Comparison of ENCODE assay signal across 8 cellular contexts in genomic region chr2:218648473-218649100, GRCh38. TPM values are rescaled to one million over a fixed set of nuclear protein-coding genes. Genes with fewer than 3 reads are reported as not detected.
A peak's percentile ranks its signal among the peaks of the same experiment; 100 is the strongest.
DNase-seq lines count a peak whose midpoint lies in the region; ATAC-seq and TF ChIP-seq lines count a peak whose summit lies in the region.

No MANE protein-coding gene starts in this region.

- H3K4me3 Mint-ChIP-seq in activated T-helper 1 cell treated with anti-CD3 and anti-CD28 coated beads, Interleukin-12 subunit alpha, Interleukin-12 subunit beta, Interleukin-2, Interleukin-4 antibody, amounts not matched to agents 30 ng/mL and 10 ng/mL and 1 ng/mL, durations not matched to agents 14 hours and 24 hours and 36 hours = no peak overlapping the region

- no TSS peak for BruUV-seq in PC-9 (replicated peaks; lab: Mats Ljungman, UMichigan)

- H3K4me1 ChIP-seq in PC-9 (replicated peaks; ENCODE audit: insufficient read depth) = peaks cover 12% of the 10 kb centered on the region; the same call in 1 of the 2 replicates

- TF ChIP-seq CTCF in PC-9 (conservative IDR thresholded peaks at IDR 0.05) = peak; percentile 87
- TF ChIP-seq CTCF in fibroblast of villous mesenchyme (IDR thresholded peaks at IDR 0.05; ENCODE audit: insufficient read depth, low read depth, low read length) = peak; percentile 87
- TF ChIP-seq CTCF in omental fat pad (IDR thresholded peaks at IDR 0.05) = peak in 2 of 3 donors; percentile 14 to 53

- no peak overlapping the region for H3K4me2 ChIP-seq in PC-9

- peaks cover 23% of the 10 kb centered on the region; the same call in 1 of the 2 replicates for H3K36me3 ChIP-seq in PC-9 (ENCODE audit: low read depth)

- peak; percentile 44 for ATAC-seq in HG02623 (IDR thresholded peaks at IDR 0.05; ENCODE audit: unreplicated experiment)
- no peak for ATAC-seq in omental fat pad (ENCODE audit: low FRiP score)

- H3K4me3 ChIP-seq in PC-9 = no peak overlapping the region
- no peak overlapping the region for H3K4me3 ChIP-seq in fibroblast of villous mesenchyme (ENCODE audit: low read depth, low read length)

- DNase-seq in DMS53 (lab: John Stamatoyannopoulos, UW) = peak; percentile 71
- peak; percentile 46 to 54 for DNase-seq in PC-9
- peak; percentile 27 for DNase-seq in activated T-helper 1 cell treated with anti-CD3 and anti-CD28 coated beads, Interleukin-12 subunit alpha, Interleukin-12 subunit beta, Interleukin-2, Interleukin-4 antibody, amounts not matched to agents 30 ng/mL and 10 ng/mL and 1 ng/mL, durations not matched to agents 14 hours and 24 hours and 36 hours (ENCODE audit: low spot score)
- DNase-seq in fibroblast of villous mesenchyme (ENCODE audit: low read depth) = peak; percentile 69
- no peak for DNase-seq in omental fat pad (ENCODE audit: low spot score)
- no peak for DNase-seq in NCI-H187 treated with DMSO at 0.1 percent for 48 hours (lab: John Stamatoyannopoulos, UW)
- no peak for DNase-seq in NCI-H2029 treated with DMSO at 0.1 percent for 48 hours (lab: John Stamatoyannopoulos, UW)

- H4K20me1 ChIP-seq in PC-9 (ENCODE audit: insufficient read depth) = peaks cover 9% of the 10 kb centered on the region; the same call in 1 of the 2 replicates

- no peaks in the 10 kb centered on the region for H3K9me3 ChIP-seq in PC-9 (ENCODE audit: insufficient read depth, low read depth)

- no peaks in the 10 kb centered on the region for H3K9me3 Mint-ChIP-seq in activated T-helper 1 cell treated with anti-CD3 and anti-CD28 coated beads, Interleukin-12 subunit alpha, Interleukin-12 subunit beta, Interleukin-2, Interleukin-4 antibody, amounts not matched to agents 30 ng/mL and 10 ng/mL and 1 ng/mL, durations not matched to agents 14 hours and 24 hours and 36 hours

- peaks cover 7% of the 10 kb centered on the region; the same call in 1 of the 2 replicates for H3F3A ChIP-seq in PC-9 (ENCODE audit: insufficient read depth, low read depth)

- POLR2A ChIA-PET in PC-9 (lab: Charles Lee; ENCODE audit: unreplicated experiment) = no interaction called here

- 0 out of 2 replicates have a peak, but pooled peaks cover 11% of the 10 kb centered on the region for H3K79me2 ChIP-seq in PC-9 (ENCODE audit: low read depth)

- no peak overlapping the region for H3K27ac Mint-ChIP-seq in activated T-helper 1 cell treated with anti-CD3 and anti-CD28 coated beads, Interleukin-12 subunit alpha, Interleukin-12 subunit beta, Interleukin-2, Interleukin-4 antibody, amounts not matched to agents 30 ng/mL and 10 ng/mL and 1 ng/mL, durations not matched to agents 14 hours and 24 hours and 36 hours

- H3K27ac ChIP-seq in PC-9 = no peak overlapping the region

- no peaks in the 10 kb centered on the region for H3K27me3 ChIP-seq in PC-9 (ENCODE audit: insufficient read depth, low read depth)

- no peaks in the 10 kb centered on the region for H3K27me3 Mint-ChIP-seq in activated T-helper 1 cell treated with anti-CD3 and anti-CD28 coated beads, Interleukin-12 subunit alpha, Interleukin-12 subunit beta, Interleukin-2, Interleukin-4 antibody, amounts not matched to agents 30 ng/mL and 10 ng/mL and 1 ng/mL, durations not matched to agents 14 hours and 24 hours and 36 hours (ENCODE audit: insufficient read depth)

- H3K9me2 ChIP-seq in PC-9 (ENCODE audit: insufficient read depth) = no peaks in the 10 kb centered on the region

- peaks cover 61% of the 10 kb centered on the region for H3K36me3 Mint-ChIP-seq in activated T-helper 1 cell treated with anti-CD3 and anti-CD28 coated beads, Interleukin-12 subunit alpha, Interleukin-12 subunit beta, Interleukin-2, Interleukin-4 antibody, amounts not matched to agents 30 ng/mL and 10 ng/mL and 1 ng/mL, durations not matched to agents 14 hours and 24 hours and 36 hours (ENCODE audit: low read depth)

- intact Hi-C loops in PC-9 (cut with micrococcal nuclease; ENCODE audit: unreplicated experiment) = loop anchor here (1.0 to 5.0 kb wide), 3 partner anchors 199 to 461 kb away; no protein-coding TSS in a partner anchor
- intact Hi-C loops in activated T-helper 1 cell treated with anti-CD3 and anti-CD28 coated beads, Interleukin-12 subunit alpha, Interleukin-12 subunit beta, Interleukin-2, Interleukin-4 antibody, amounts not matched to agents 30 ng/mL and 10 ng/mL and 1 ng/mL, durations not matched to agents 14 hours and 24 hours and 36 hours (cut with micrococcal nuclease) = loop anchor here (1.0 kb wide), 3 partner anchors 199 to 376 kb away; no protein-coding TSS in a partner anchor

- peaks cover 6% of the 10 kb centered on the region for H3K4me1 Mint-ChIP-seq in activated T-helper 1 cell treated with anti-CD3 and anti-CD28 coated beads, Interleukin-12 subunit alpha, Interleukin-12 subunit beta, Interleukin-2, Interleukin-4 antibody, amounts not matched to agents 30 ng/mL and 10 ng/mL and 1 ng/mL, durations not matched to agents 14 hours and 24 hours and 36 hours (ENCODE audit: low read depth)

- H2AFZ ChIP-seq in PC-9 = no peak overlapping the region

- CTCF ChIA-PET in PC-9 (lab: Charles Lee) = no interaction called here

RNA-seq across cellular contexts. Expression of gene ZNF142, which starts 10.8 kb away (rescaled TPM):
- total RNA-seq in PC-9 (2021) = 23.1 and 23.7 TPM in 2 replicates
- total RNA-seq in activated T-helper 1 cell treated with anti-CD3 and anti-CD28 coated beads, Interleukin-12 subunit alpha, Interleukin-12 subunit beta, Interleukin-2, Interleukin-4 antibody, amounts not matched to agents 30 ng/mL and 10 ng/mL and 1 ng/mL, durations not matched to agents 14 hours and 24 hours and 36 hours = 61.8 and 64.4 TPM in 2 replicates
- 14.7 and 14.8 TPM in 2 replicates for total RNA-seq in fibroblast of villous mesenchyme
- 10 to 100 TPM; 10.0 to 26.0 (median 18.1) TPM for total RNA-seq in omental fat pad

RNA-seq across cellular contexts. Expression of gene BCS1L, which starts 10.9 kb away (rescaled TPM):
- total RNA-seq in PC-9 (2021) (36.0 and 38.8 TPM in 2 replicates), fibroblast of villous mesenchyme (28.9 and 29.3 TPM in 2 replicates), omental fat pad (10 to 100 TPM; 19.3 to 40.0 (median 20.3) TPM)
- 85.1 and 85.3 TPM in 2 replicates for total RNA-seq in activated T-helper 1 cell treated with anti-CD3 and anti-CD28 coated beads, Interleukin-12 subunit alpha, Interleukin-12 subunit beta, Interleukin-2, Interleukin-4 antibody, amounts not matched to agents 30 ng/mL and 10 ng/mL and 1 ng/mL, durations not matched to agents 14 hours and 24 hours and 36 hours

RNA-seq across cellular contexts. Expression of gene RNF25, which starts 23.2 kb away (rescaled TPM):
- total RNA-seq in PC-9 (2021) (24.6 and 27.2 TPM in 2 replicates), fibroblast of villous mesenchyme (37.4 and 38.4 TPM in 2 replicates), omental fat pad (10 to 100 TPM; 11.4 to 21.4 (median 18.1) TPM)
- total RNA-seq in activated T-helper 1 cell treated with anti-CD3 and anti-CD28 coated beads, Interleukin-12 subunit alpha, Interleukin-12 subunit beta, Interleukin-2, Interleukin-4 antibody, amounts not matched to agents 30 ng/mL and 10 ng/mL and 1 ng/mL, durations not matched to agents 14 hours and 24 hours and 36 hours = 29.1 and 31.6 TPM in 2 replicates

RNA-seq across cellular contexts. Expression of gene STK36, which starts 23.3 kb away (rescaled TPM):
- 47.8 and 52.9 TPM in 2 replicates for total RNA-seq in PC-9 (2021)
- 15.9 TPM in 2 replicates for total RNA-seq in activated T-helper 1 cell treated with anti-CD3 and anti-CD28 coated beads, Interleukin-12 subunit alpha, Interleukin-12 subunit beta, Interleukin-2, Interleukin-4 antibody, amounts not matched to agents 30 ng/mL and 10 ng/mL and 1 ng/mL, durations not matched to agents 14 hours and 24 hours and 36 hours
- total RNA-seq in fibroblast of villous mesenchyme = 23.7 and 23.8 TPM in 2 replicates
- total RNA-seq in omental fat pad = 10 to 100 TPM; 15.6 to 45.7 (median 23.1) TPM

RNA-seq across cellular contexts. Expression of gene PLCD4, which starts 40.9 kb away (rescaled TPM):
- total RNA-seq in PC-9 (2021) (0.74 and 1.3 TPM in 2 replicates), fibroblast of villous mesenchyme (0.97 and 2.2 TPM in 2 replicates), omental fat pad (1 to 10 TPM in 3 of 4 donors, under 1 TPM in 1; 0.56 to 2.9 (median 2.0) TPM)
- 0.54 and 0.62 TPM in 2 replicates for total RNA-seq in activated T-helper 1 cell treated with anti-CD3 and anti-CD28 coated beads, Interleukin-12 subunit alpha, Interleukin-12 subunit beta, Interleukin-2, Interleukin-4 antibody, amounts not matched to agents 30 ng/mL and 10 ng/mL and 1 ng/mL, durations not matched to agents 14 hours and 24 hours and 36 hours

Comparison
In these comparisons a context has a peak if more than half of its experiments do, and no peak if none do; other contexts are left out.
1. DNase-seq: peak in DMS53 (single experiment), PC-9 (2 of 2), activated T-helper 1 cell treated with anti-CD3 and anti-CD28 coated beads, Interleukin-12 subunit alpha, Interleukin-12 subunit beta, Interleukin-2, Interleukin-4 antibody, amounts not matched to agents 30 ng/mL and 10 ng/mL and 1 ng/mL, durations not matched to agents 14 hours and 24 hours and 36 hours (single experiment) and fibroblast of villous mesenchyme (single experiment); none in omental fat pad (single experiment), NCI-H187 treated with DMSO at 0.1 percent for 48 hours (single experiment) and NCI-H2029 treated with DMSO at 0.1 percent for 48 hours (single experiment).
2. CTCF ChIP-seq: peak in every context shown above with its lines; median percentile 87 in PC-9; 87 in fibroblast of villous mesenchyme; 34 in omental fat pad.